12 cellular contexts compared by ENCODE assay signal in the genomic region with DNA sequence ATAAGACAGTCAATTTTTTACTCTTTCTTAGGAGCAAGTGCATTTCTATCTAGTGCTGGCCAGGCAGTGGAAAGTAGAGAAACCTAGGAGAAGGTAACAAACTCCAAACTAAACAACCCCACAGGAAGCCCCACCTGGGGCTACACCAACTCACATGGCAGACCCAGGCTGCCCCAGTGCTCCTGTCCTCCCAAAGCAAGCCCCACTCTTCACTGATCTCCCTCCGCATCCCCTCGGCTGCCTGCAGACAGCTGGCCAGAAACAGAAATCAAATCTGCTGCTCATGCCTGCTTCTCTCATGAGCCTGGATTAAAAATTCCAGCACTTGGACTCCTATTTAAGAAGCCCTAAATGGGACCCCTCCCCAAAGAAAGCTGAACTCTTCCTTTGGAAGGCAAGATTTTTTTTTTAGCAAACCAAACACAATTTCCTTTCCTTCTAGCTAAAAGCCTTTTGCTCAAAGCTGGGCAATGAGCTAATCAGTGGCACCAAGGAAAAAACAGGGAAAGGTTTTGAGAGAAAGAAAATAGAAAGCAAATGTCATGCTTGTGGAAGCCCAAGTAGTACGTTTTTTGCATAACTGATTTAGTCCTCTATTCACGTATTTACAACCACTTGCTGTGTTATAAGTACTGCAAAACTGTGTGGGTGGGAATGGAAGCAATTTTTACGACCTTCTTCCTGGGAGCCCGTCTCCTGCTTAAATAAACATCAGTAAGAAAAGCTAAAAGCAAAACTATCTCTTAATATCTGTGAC. TPM values are rescaled to one million over a fixed set of nuclear protein-coding genes. Genes with fewer than 3 reads are reported as not detected.
DNase-seq lines count a peak whose midpoint lies in the region; ATAC-seq and TF ChIP-seq lines count a peak whose summit lies in the region.
"Had no signal": no experiment of that assay in that cellular context is flagged by ENCODE, and none has a peak within 500 bp of the region (broad histone marks: within the 10 kb centered on the region; RNA-seq: fewer than 3 reads in every experiment).

No MANE protein-coding gene starts in this region.

- in situ Hi-C loops in G401 (cut with HindIII; ENCODE audit: low sequenced_read_pairs), result no loop called here

- no peaks in the 10 kb centered on the region for H3K27me3 ChIP-seq in SJCRH30
- H3K27me3 ChIP-seq: Peyer's patch had no signal

- H3K4me3 ChIP-seq in SJCRH30, result no peak overlapping the region
- H3K4me3 ChIP-seq in foreskin fibroblast (ENCODE audit: low read depth in 1 of 2, low read length in 2 of 2), result peak overlapping the region in 1 of 2 donors; percentile 24
- H3K4me3 ChIP-seq: Peyer's patch had no signal

- ATAC-seq in HG03457 (IDR thresholded peaks at IDR 0.05; ENCODE audit: unreplicated experiment), result no peak

- no peaks in the 10 kb centered on the region for H3K9me3 ChIP-seq in SJCRH30 (replicated peaks)
- H3K9me3 ChIP-seq: Peyer's patch had no signal

- peak; percentile 21 for DNase-seq in G401 (ENCODE audit: low spot score)
- peak; percentile 22 to 44 for DNase-seq in SJCRH30
- peak; percentile 3 to 10 for DNase-seq in foreskin fibroblast
- DNase-seq in substantia nigra (lab: John Stamatoyannopoulos, UW), result peak in 3 of 49 donors; percentile 21 to 38 (median 23)
- no peak for DNase-seq in stimulated activated CD4-positive, alpha-beta T cell treated with anti-CD3 and anti-CD28 coated beads, Interleukin-2, amount 100 ng/mL, for 24 hours
- DNase-seq in retina, result no peak
- DNase-seq: activated B cell treated with CpG ODN at 0.5 μM for 24 hours; effector CD4-positive, alpha-beta T cell; NCI-H187; Peyer's patch had no signal

- peaks cover 14% of the 10 kb centered on the region; the same call in 1 of the 2 replicates for H3K4me1 ChIP-seq in SJCRH30

- peak overlapping the region; percentile 35; the same call in 1 of the 2 replicates for H3K27ac ChIP-seq in SJCRH30
- H3K27ac ChIP-seq in substantia nigra (ENCODE audit: low read depth, low read length, poor library complexity, severe bottlenecking), result peak overlapping the region; percentile 69

- TF ChIP-seq CTCF in foreskin fibroblast (IDR thresholded peaks at IDR 0.05; ENCODE audit: low read depth, low read length), result no peak

- H3K36me3 ChIP-seq in SJCRH30, result no peaks in the 10 kb centered on the region
- H3K36me3 ChIP-seq: Peyer's patch had no signal

RNA-seq across cellular contexts. Expression of a gene that starts 10.7 kb away (rescaled TPM):
- not detected in 2 replicates for total RNA-seq in G401 (2014; rRNA removed; shearing (Covaris generic))
- total RNA-seq in SJCRH30 (2014; rRNA removed; shearing (Covaris generic)), result 0.02 TPM in 1 of 2 replicates, not detected in the other
- total RNA-seq: activated B cell treated with CpG ODN at 0.5 μM for 24 hours; activated T-helper 2 cell treated with anti-CD3 and anti-CD28 coated beads, Interferon-gamma antibody, Interleukin-2, Interleukin-4, amounts not matched to agents 10 μg/mL and 5 μg/mL and 100 μg/mL, durations not matched to agents 14 hours and 24 hours and 36 hours had no signal

Comparison
In these comparisons a context has a peak if more than half of its experiments do, and no peak if none do; other contexts are left out.
1. DNase-seq: peak in G401 (single experiment), SJCRH30 (2 of 2) and foreskin fibroblast (2 of 2); none in stimulated activated CD4-positive, alpha-beta T cell treated with anti-CD3 and anti-CD28 coated beads, Interleukin-2, amount 100 ng/mL, for 24 hours (0 of 2) and retina (single experiment).